ENCODE assay signal across 1 cellular context in genomic region chr14:69876848-69877306, GRCh38.
A peak's percentile ranks its signal among the peaks of the same experiment; 100 is the strongest.
TF ChIP-seq lines count a peak whose summit lies in the region.

No MANE protein-coding gene starts in this region.

TF ChIP-seq in HepG2, 621 proteins besides CTCF, POLR2A, EP300 and RAD21 (continued from another document):
- TF ChIP-seq HIC2 (CRISPR knock-in tag; IDR thresholded peaks at IDR 0.05; ENCODE audit: low read depth), result peak; percentile 95
- TF ChIP-seq RXRB (CRISPR knock-in tag; IDR thresholded peaks at IDR 0.05; ENCODE audit: borderline replicate concordance), result peak; percentile 78
- TF ChIP-seq HBP1 (CRISPR knock-in tag; IDR thresholded peaks at IDR 0.05; ENCODE audit: low read depth), result peak; percentile 64; the same call in 1 of the 2 replicates
- peak; percentile 68; the same call in 1 of the 2 replicates for TF ChIP-seq FOXK1 (CRISPR knock-in tag; IDR thresholded peaks at IDR 0.05; ENCODE audit: borderline replicate concordance, low read depth)
- TF ChIP-seq HMG20A (CRISPR knock-in tag; IDR thresholded peaks at IDR 0.05; ENCODE audit: borderline replicate concordance), result peak; percentile 65; the same call in 1 of the 2 replicates
- TF ChIP-seq ZNF234 (CRISPR knock-in tag; conservative IDR thresholded peaks at IDR 0.05), result no peak
- TF ChIP-seq ZNF121 (CRISPR knock-in tag; IDR thresholded peaks at IDR 0.05), result 0 out of 2 replicates have a peak, but pooled peaks have one; percentile 33
- peak; percentile 35; the same call in 1 of the 2 replicates for TF ChIP-seq ZNF574 (CRISPR knock-in tag; IDR thresholded peaks at IDR 0.05)
- peak; percentile 62; the same call in 1 of the 2 replicates for TF ChIP-seq ZNF350 (CRISPR knock-in tag; IDR thresholded peaks at IDR 0.05; ENCODE audit: borderline replicate concordance, low read depth)
- peak; percentile 72 for TF ChIP-seq ARID4A (CRISPR knock-in tag; IDR thresholded peaks at IDR 0.05; ENCODE audit: borderline replicate concordance)
- TF ChIP-seq HMGXB4 (CRISPR knock-in tag; IDR thresholded peaks at IDR 0.05; ENCODE audit: borderline replicate concordance in 1 of 2, low read depth in 1 of 2), result 0 out of 4 replicates have a peak, but pooled peaks of 1 of the 2 experiments have one; percentile 45
TF ChIP-seq in HepG2: peak in this region for 136.
